ENCODE assay signal across 8 cellular contexts in the genomic region with DNA sequence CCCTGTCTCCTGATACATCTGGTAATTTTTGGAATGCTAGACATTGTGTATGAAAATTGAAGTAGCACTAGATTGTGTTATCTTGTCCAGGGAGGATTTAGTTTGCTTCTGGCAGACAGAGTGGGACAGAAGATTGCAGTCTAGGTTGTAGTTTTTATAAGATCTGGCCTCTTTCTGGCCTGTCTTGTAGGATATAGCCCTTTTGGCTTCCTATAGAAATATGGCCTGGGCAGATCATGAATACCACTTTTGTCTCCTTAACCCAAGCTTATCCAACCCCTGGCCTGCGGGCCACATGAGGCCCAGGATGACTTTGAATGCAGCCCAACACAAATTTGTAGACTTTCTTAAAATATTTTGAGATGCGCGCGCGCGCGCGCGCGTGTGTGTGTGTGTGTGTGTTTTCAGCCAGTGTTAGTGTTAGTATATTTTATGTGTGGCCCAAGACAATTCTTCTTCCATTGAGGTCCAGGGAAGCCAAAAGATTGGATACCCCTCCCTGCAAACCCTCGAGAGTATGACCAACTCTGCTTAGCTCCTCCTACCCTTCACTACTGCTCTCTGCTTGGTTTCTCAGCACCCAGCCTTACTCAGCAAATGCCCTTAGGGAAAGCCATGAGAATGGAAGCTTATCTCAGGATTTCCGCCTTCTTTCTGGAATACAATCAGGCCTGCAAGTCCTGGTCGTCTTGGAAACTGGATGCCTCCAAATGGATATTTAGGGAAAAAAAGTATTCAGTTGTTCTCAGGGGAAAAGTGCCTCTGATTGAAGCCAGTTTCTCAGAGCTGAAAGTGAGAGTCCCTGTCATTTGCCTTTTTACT. TPM values are rescaled to one million over a fixed set of nuclear protein-coding genes. Genes with fewer than 3 reads are reported as not detected.
A peak's percentile ranks its signal among the peaks of the same experiment; 100 is the strongest.
DNase-seq lines count a peak whose midpoint lies in the region; ATAC-seq and TF ChIP-seq lines count a peak whose summit lies in the region.

No MANE protein-coding gene starts in this region.

- 0 out of 3 replicates have a peak, but pooled peaks have one; percentile 29 for ATAC-seq in SK-N-SH treated with all-trans-retinoic acid at 6 μM for 48 hours

- TF ChIP-seq CTCF in glutamatergic neuron (IDR thresholded peaks at IDR 0.05; ENCODE audit: partially characterized antibody, unreplicated experiment): no peak
- no peak for TF ChIP-seq CTCF in type B pancreatic cell (conservative IDR thresholded peaks at IDR 0.05)

- peak overlapping the region; percentile 31 for H3K27ac Mint-ChIP-seq in activated CD4-positive, alpha-beta memory T cell treated with anti-CD3 and anti-CD28 coated beads for 36 hours
- H3K27ac Mint-ChIP-seq in activated CD4-positive, alpha-beta memory T cell treated with anti-CD3 and anti-CD28 coated beads, Interleukin-2, amount 10 ng/mL, durations not matched to agents 7 days and 5 days: no peak overlapping the region
- H3K27ac Mint-ChIP-seq in glutamatergic neuron (ENCODE audit: unreplicated experiment) (peak overlapping the region; percentile 95), type B pancreatic cell (no peak overlapping the region)
- no peak overlapping the region for H3K27ac Mint-ChIP-seq in activated naive CD4-positive, alpha-beta T cell treated with anti-CD3 and anti-CD28 coated beads, Interleukin-2, amount 10 ng/mL, durations not matched to agents 7 days and 5 days

- POLR2A ChIA-PET in activated CD4-positive, alpha-beta memory T cell treated with anti-CD3 and anti-CD28 coated beads for 36 hours (lab: Charles Lee): no interaction called here
- POLR2A ChIA-PET in activated CD4-positive, alpha-beta memory T cell treated with anti-CD3 and anti-CD28 coated beads, Interleukin-2, amount 10 ng/mL, durations not matched to agents 7 days and 5 days (lab: Charles Lee): interaction anchor here (1.6 kb wide), 1 partner anchor 17 kb away, joined by 7 read pairs; no protein-coding TSS in a partner anchor

- CTCF ChIA-PET in activated CD4-positive, alpha-beta memory T cell treated with anti-CD3 and anti-CD28 coated beads for 36 hours (lab: Charles Lee): interaction anchor here (1.1 kb wide), 1 partner anchor 45 kb away, joined by 4 read pairs; no protein-coding TSS in a partner anchor
- CTCF ChIA-PET in activated CD4-positive, alpha-beta memory T cell treated with anti-CD3 and anti-CD28 coated beads, Interleukin-2, amount 10 ng/mL, durations not matched to agents 7 days and 5 days (lab: Charles Lee): interaction anchor here (0.6 to 0.7 kb wide), 2 partner anchors 367 to 384 kb away, joined by 3 read pairs; no protein-coding TSS in a partner anchor
- CTCF ChIA-PET in activated naive CD4-positive, alpha-beta T cell treated with anti-CD3 and anti-CD28 coated beads, Interleukin-2, amount 10 ng/mL, durations not matched to agents 7 days and 5 days (lab: Charles Lee): no interaction called here

- H3K9me3 Mint-ChIP-seq in activated CD4-positive, alpha-beta memory T cell treated with anti-CD3 and anti-CD28 coated beads for 36 hours: peaks cover 11% of the 10 kb centered on the region
- no peaks in the 10 kb centered on the region for H3K9me3 Mint-ChIP-seq in activated CD4-positive, alpha-beta memory T cell treated with anti-CD3 and anti-CD28 coated beads, Interleukin-2, amount 10 ng/mL, durations not matched to agents 7 days and 5 days
- H3K9me3 Mint-ChIP-seq in glutamatergic neuron (ENCODE audit: unreplicated experiment): peaks cover 18% of the 10 kb centered on the region
- H3K9me3 Mint-ChIP-seq in type B pancreatic cell: no peaks in the 10 kb centered on the region
- H3K9me3 Mint-ChIP-seq in activated naive CD4-positive, alpha-beta T cell treated with anti-CD3 and anti-CD28 coated beads, Interleukin-2, amount 10 ng/mL, durations not matched to agents 7 days and 5 days: peaks cover 4% of the 10 kb centered on the region

- no peaks in the 10 kb centered on the region for H3K27me3 Mint-ChIP-seq in activated CD4-positive, alpha-beta memory T cell treated with anti-CD3 and anti-CD28 coated beads for 36 hours
- H3K27me3 Mint-ChIP-seq in activated CD4-positive, alpha-beta memory T cell treated with anti-CD3 and anti-CD28 coated beads, Interleukin-2, amount 10 ng/mL, durations not matched to agents 7 days and 5 days: peaks cover 1% of the 10 kb centered on the region
- peaks cover 4% of the 10 kb centered on the region for H3K27me3 Mint-ChIP-seq in glutamatergic neuron (ENCODE audit: unreplicated experiment)
- H3K27me3 Mint-ChIP-seq in type B pancreatic cell: no peaks in the 10 kb centered on the region
- peaks cover 15% of the 10 kb centered on the region for H3K27me3 Mint-ChIP-seq in activated naive CD4-positive, alpha-beta T cell treated with anti-CD3 and anti-CD28 coated beads, Interleukin-2, amount 10 ng/mL, durations not matched to agents 7 days and 5 days

- H3K4me3 Mint-ChIP-seq in activated CD4-positive, alpha-beta memory T cell treated with anti-CD3 and anti-CD28 coated beads for 36 hours: no peak overlapping the region
- H3K4me3 Mint-ChIP-seq in activated CD4-positive, alpha-beta memory T cell treated with anti-CD3 and anti-CD28 coated beads, Interleukin-2, amount 10 ng/mL, durations not matched to agents 7 days and 5 days: no peak overlapping the region
- H3K4me3 Mint-ChIP-seq in glutamatergic neuron (ENCODE audit: unreplicated experiment) (peak overlapping the region; percentile 10), type B pancreatic cell (no peak overlapping the region)
- H3K4me3 Mint-ChIP-seq in activated naive CD4-positive, alpha-beta T cell treated with anti-CD3 and anti-CD28 coated beads, Interleukin-2, amount 10 ng/mL, durations not matched to agents 7 days and 5 days: no peak overlapping the region

- peaks cover 5% of the 10 kb centered on the region for H3K36me3 Mint-ChIP-seq in activated CD4-positive, alpha-beta memory T cell treated with anti-CD3 and anti-CD28 coated beads for 36 hours
- H3K36me3 Mint-ChIP-seq in activated CD4-positive, alpha-beta memory T cell treated with anti-CD3 and anti-CD28 coated beads, Interleukin-2, amount 10 ng/mL, durations not matched to agents 7 days and 5 days (ENCODE audit: low read depth): peaks cover 11% of the 10 kb centered on the region
- H3K36me3 Mint-ChIP-seq in glutamatergic neuron (ENCODE audit: unreplicated experiment) (no peaks in the 10 kb centered on the region), type B pancreatic cell (no peaks in the 10 kb centered on the region)
- peaks cover 1% of the 10 kb centered on the region for H3K36me3 Mint-ChIP-seq in activated naive CD4-positive, alpha-beta T cell treated with anti-CD3 and anti-CD28 coated beads, Interleukin-2, amount 10 ng/mL, durations not matched to agents 7 days and 5 days

- peaks cover 34% of the 10 kb centered on the region for H3K4me1 Mint-ChIP-seq in activated CD4-positive, alpha-beta memory T cell treated with anti-CD3 and anti-CD28 coated beads for 36 hours (ENCODE audit: low read depth)
- peaks cover 23% of the 10 kb centered on the region for H3K4me1 Mint-ChIP-seq in activated CD4-positive, alpha-beta memory T cell treated with anti-CD3 and anti-CD28 coated beads, Interleukin-2, amount 10 ng/mL, durations not matched to agents 7 days and 5 days
- H3K4me1 Mint-ChIP-seq in glutamatergic neuron (ENCODE audit: low read depth, unreplicated experiment) (peaks cover 62% of the 10 kb centered on the region), type B pancreatic cell (ENCODE audit: unreplicated experiment) (peaks cover 14% of the 10 kb centered on the region)
- peaks cover 10% of the 10 kb centered on the region for H3K4me1 Mint-ChIP-seq in activated naive CD4-positive, alpha-beta T cell treated with anti-CD3 and anti-CD28 coated beads, Interleukin-2, amount 10 ng/mL, durations not matched to agents 7 days and 5 days

- DNase-seq in activated CD4-positive, alpha-beta memory T cell treated with anti-CD3 and anti-CD28 coated beads for 36 hours: no peak
- DNase-seq in activated CD4-positive, alpha-beta memory T cell treated with anti-CD3 and anti-CD28 coated beads, Interleukin-2, amount 10 ng/mL, durations not matched to agents 7 days and 5 days: no peak
- DNase-seq in glutamatergic neuron (no peak), type B pancreatic cell (ENCODE audit: extremely low spot score, unreplicated experiment) (peak; percentile 36), glomerular visceral epithelial cell (ENCODE audit: extremely low spot score) (no peak), NCI-H1417 treated with DMSO at 0.1 percent for 48 hours (lab: John Stamatoyannopoulos, UW) (no peak)
- DNase-seq in activated naive CD4-positive, alpha-beta T cell treated with anti-CD3 and anti-CD28 coated beads, Interleukin-2, amount 10 ng/mL, durations not matched to agents 7 days and 5 days: no peak

- intact Hi-C loops in activated CD4-positive, alpha-beta memory T cell treated with anti-CD3 and anti-CD28 coated beads for 36 hours (cut with micrococcal nuclease): loop anchor here (10.0 kb wide), 1 partner anchor 336 kb away; a partner anchor contains a TSS

TF ChIP-seq in SK-N-SH treated with all-trans-retinoic acid at 6 μM for 48 hours, 23 proteins besides CTCF, POLR2A, EP300 and RAD21 (continues in another document):
- TF ChIP-seq BACH2 (CRISPR knock-in tag; IDR thresholded peaks at IDR 0.05; ENCODE audit: borderline replicate concordance): no peak
- TF ChIP-seq ZNF70 (CRISPR knock-in tag; IDR thresholded peaks at IDR 0.05): peak; percentile 38; the same call in 1 of the 2 replicates
- TF ChIP-seq, protein P1, sequence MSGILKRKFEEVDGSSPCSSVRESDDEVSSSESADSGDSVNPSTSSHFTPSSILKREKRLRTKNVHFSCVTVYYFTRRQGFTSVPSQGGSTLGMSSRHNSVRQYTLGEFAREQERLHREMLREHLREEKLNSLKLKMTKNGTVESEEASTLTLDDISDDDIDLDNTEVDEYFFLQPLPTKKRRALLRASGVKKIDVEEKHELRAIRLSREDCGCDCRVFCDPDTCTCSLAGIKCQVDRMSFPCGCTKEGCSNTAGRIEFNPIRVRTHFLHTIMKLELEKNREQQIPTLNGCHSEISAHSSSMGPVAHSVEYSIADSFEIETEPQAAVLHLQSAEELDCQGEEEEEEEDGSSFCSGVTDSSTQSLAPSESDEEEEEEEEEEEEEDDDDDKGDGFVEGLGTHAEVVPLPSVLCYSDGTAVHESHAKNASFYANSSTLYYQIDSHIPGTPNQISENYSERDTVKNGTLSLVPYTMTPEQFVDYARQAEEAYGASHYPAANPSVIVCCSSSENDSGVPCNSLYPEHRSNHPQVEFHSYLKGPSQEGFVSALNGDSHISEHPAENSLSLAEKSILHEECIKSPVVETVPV (CRISPR knock-in tag; IDR thresholded peaks at IDR 0.05): no peak

RNA-seq across cellular contexts. Expression of a gene that starts 26.6 kb away (rescaled TPM):
- total RNA-seq in activated CD4-positive, alpha-beta memory T cell treated with anti-CD3 and anti-CD28 coated beads for 36 hours: 1 to 10 TPM; 9.9 to 10.0 TPM
- total RNA-seq in activated CD4-positive, alpha-beta memory T cell treated with anti-CD3 and anti-CD28 coated beads, Interleukin-2, amount 10 ng/mL, durations not matched to agents 7 days and 5 days: 1 to 10 TPM; 9.5 to 9.9 TPM
- total RNA-seq in glutamatergic neuron (ENCODE audit: unreplicated experiment) (14.5 TPM), type B pancreatic cell (ENCODE audit: low replicate concordance) (3.4 and 5.4 TPM in 2 replicates)

Comparison
In these comparisons a context has a peak if more than half of its experiments do, and no peak if none do; other contexts are left out.
1. H3K27ac Mint-ChIP-seq: peak in activated CD4-positive, alpha-beta memory T cell treated with anti-CD3 and anti-CD28 coated beads for 36 hours (single experiment) and glutamatergic neuron (single experiment); none in activated CD4-positive, alpha-beta memory T cell treated with anti-CD3 and anti-CD28 coated beads, Interleukin-2, amount 10 ng/mL, durations not matched to agents 7 days and 5 days (single experiment), type B pancreatic cell (single experiment) and activated naive CD4-positive, alpha-beta T cell treated with anti-CD3 and anti-CD28 coated beads, Interleukin-2, amount 10 ng/mL, durations not matched to agents 7 days and 5 days (single experiment).